Comparison of ENCODE assay signal across 20 cellular contexts in the genomic region with DNA sequence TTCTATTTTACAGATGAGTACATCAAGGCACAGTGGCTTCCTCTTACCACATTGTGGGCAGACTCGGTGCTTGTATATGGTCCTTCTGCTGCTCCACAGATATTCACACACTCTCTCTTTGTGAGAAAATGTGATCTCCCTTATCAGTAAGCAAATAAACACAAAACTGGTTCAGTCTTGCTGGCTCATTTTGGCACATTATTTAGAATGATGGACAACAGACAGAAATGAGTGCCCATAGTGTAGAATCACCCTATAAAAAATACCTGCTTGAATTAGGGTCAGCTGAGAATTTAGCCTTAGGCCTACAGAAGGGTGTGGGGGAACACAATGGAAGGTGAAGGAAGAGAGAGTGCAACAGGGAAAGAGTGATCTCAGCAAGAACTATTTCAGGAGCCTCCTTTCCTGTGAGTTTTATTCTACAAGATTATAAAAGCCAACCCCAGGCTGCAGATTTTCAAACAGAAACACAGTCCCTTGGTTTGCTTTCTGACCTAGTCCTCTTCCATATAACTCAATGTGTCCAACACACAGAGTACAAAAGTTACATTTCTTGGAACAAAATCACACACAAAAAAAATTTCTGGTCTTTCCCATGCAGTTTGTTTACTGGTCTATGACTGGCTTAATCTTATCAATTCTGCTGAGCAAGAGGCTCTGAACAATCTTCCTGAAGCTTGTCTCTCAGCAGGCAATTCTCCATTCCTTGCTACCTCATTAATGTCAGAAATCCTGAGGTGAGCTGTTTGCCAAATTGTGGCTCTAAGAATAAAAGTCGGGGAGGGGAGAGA.
"Had no signal": no experiment of that assay in that cellular context is flagged by ENCODE, and none has a peak within 500 bp of the region (broad histone marks: within the 10 kb centered on the region; RNA-seq: fewer than 3 reads in every experiment).

No MANE protein-coding gene starts in this region.

- H3K4me3 ChIP-seq: gastrocnemius medialis, left ventricle myocardium inferior, suprapubic skin had no signal

- H3K27ac ChIP-seq: gastrocnemius medialis, left ventricle myocardium inferior, suprapubic skin had no signal

- H3K4me1 ChIP-seq: gastrocnemius medialis, left ventricle myocardium inferior, suprapubic skin had no signal

- H3K36me3 ChIP-seq: gastrocnemius medialis, left ventricle myocardium inferior, suprapubic skin had no signal

- FAIRE-seq: astrocyte, bronchial epithelial cell, kidney had no signal

- H3K27me3 ChIP-seq: gastrocnemius medialis, suprapubic skin had no signal

- H3K9me3 ChIP-seq: gastrocnemius medialis, left ventricle myocardium inferior, suprapubic skin had no signal

- DNase-seq: activated CD4-positive, alpha-beta T cell treated with anti-CD3 and anti-CD28 coated beads for 1 hour; activated CD8-positive, alpha-beta memory T cell treated with anti-CD3 and anti-CD28 coated beads for 24 hours; activated CD8-positive, alpha-beta memory T cell treated with anti-CD3 and anti-CD28 coated beads, Interleukin-2, amount 50 U/mL, for 48 hours; activated effector memory CD4-positive, alpha-beta T cell treated with anti-CD3 and anti-CD28 coated beads, Interleukin-2, amount 50 U/mL, for 16 hours; activated T-cell treated with anti-CD3 and anti-CD28 coated beads, Interleukin-2, amount 50 U/mL, for 72 hours; effector CD4-positive, alpha-beta T cell; gastrocnemius medialis; head of caudate nucleus; kidney; left ventricle myocardium inferior; occipital lobe; posterior cingulate gyrus; stimulated activated CD4-positive, alpha-beta T cell treated with anti-CD3 and anti-CD28 coated beads, Interleukin-15, amount 100 ng/mL, for 24 hours; stimulated activated CD4-positive, alpha-beta T cell treated with anti-CD3 and anti-CD28 coated beads, Interleukin-4, amount 100 ng/mL, for 1 hour; stimulated activated naive CD8-positive, alpha-beta T cell treated with anti-CD3 and anti-CD28 coated beads, Interleukin-15, amount 100 ng/mL, for 72 hours; trophoblast cell had no signal

- ATAC-seq: activated T-cell treated with anti-CD3 and anti-CD28 coated beads, Interleukin-2, amount 50 U/mL, for 72 hours; esophagus mucosa; gastrocnemius medialis; stimulated activated naive CD8-positive, alpha-beta T cell treated with anti-CD3 and anti-CD28 coated beads, Interleukin-15, amount 100 ng/mL, for 72 hours had no signal
